Comparison of ENCODE assay signal across 10 cellular contexts in genomic region chr15:28098360-28098765, GRCh38. TPM values are rescaled to one million over a fixed set of nuclear protein-coding genes. Genes with fewer than 3 reads are reported as not detected.
DNase-seq lines count a peak whose midpoint lies in the region; ATAC-seq and TF ChIP-seq lines count a peak whose summit lies in the region.
"Had no signal": no experiment of that assay in that cellular context is flagged by ENCODE, and none has a peak within 500 bp of the region (broad histone marks: within the 10 kb centered on the region; RNA-seq: fewer than 3 reads in every experiment).

No MANE protein-coding gene starts in this region.

- H3K9me3 ChIP-seq in endodermal cell (ENCODE audit: control insufficient read depth, low read length), result no peaks in the 10 kb centered on the region
- no peaks in the 10 kb centered on the region for H3K9me3 ChIP-seq in gastrocnemius medialis
- H3K9me3 ChIP-seq: SK-N-SH had no signal

- H3K4me1 Mint-ChIP-seq in IgD-negative memory B cell (peaks cover 13 to 33% (median 30%) of the 10 kb centered on the region in 3 donors), endodermal cell (peaks cover 6% of the 10 kb centered on the region)

- no peaks in the 10 kb centered on the region for H3K4me1 ChIP-seq in endodermal cell (ENCODE audit: control insufficient read depth, insufficient read depth, low read length)
- H3K4me1 ChIP-seq in gastrocnemius medialis, result peaks cover 6 to 36% of the 10 kb centered on the region in 2 donors

- H3K27me3 ChIP-seq in endodermal cell (ENCODE audit: control insufficient read depth, insufficient read depth, low read length, poor library complexity, severe bottlenecking) (peaks cover 94% of the 10 kb centered on the region), gastrocnemius medialis (peaks cover 62 to 70% (median 67%) of the 10 kb centered on the region in 3 donors)

- peak overlapping the region; percentile 11 for H3K4me3 ChIP-seq in endodermal cell (ENCODE audit: low read length)
- H3K4me3 ChIP-seq in gastrocnemius medialis, result no peak overlapping the region

- H3K27ac ChIP-seq in endodermal cell (ENCODE audit: low read depth, low read length), result no peak overlapping the region
- H3K27ac ChIP-seq in gastrocnemius medialis, result no peak overlapping the region

- H3K27me3 Mint-ChIP-seq in IgD-negative memory B cell (peaks cover 62% of the 10 kb centered on the region), endodermal cell (ENCODE audit: insufficient read depth) (peaks cover 95% of the 10 kb centered on the region)

- TF ChIP-seq POLR2A in gastrocnemius medialis (IDR thresholded peaks at IDR 0.05), result no peak

- no peak overlapping the region for H3K9ac ChIP-seq in endodermal cell (ENCODE audit: extremely low read depth, low read length, poor library complexity, severe bottlenecking)
- H3K9ac ChIP-seq: SK-N-SH had no signal

- H3K27ac Mint-ChIP-seq in IgD-negative memory B cell, result peak overlapping the region in 2 of 3 donors; percentile 32 to 81
- H3K27ac Mint-ChIP-seq in endodermal cell, result no peak overlapping the region
- H3K27ac Mint-ChIP-seq: activated B cell treated with CpG ODN at 0.5 μM for 24 hours had no signal

- TF ChIP-seq CTCF in endodermal cell (conservative IDR thresholded peaks at IDR 0.05), result no peak
- TF ChIP-seq CTCF in gastrocnemius medialis (IDR thresholded peaks at IDR 0.05 in 4 of 5, conservative IDR thresholded peaks at IDR 0.05 in 1 of 5), result no peak

- H3K36me3 Mint-ChIP-seq in IgD-negative memory B cell (no peaks in the 10 kb centered on the region), endodermal cell (ENCODE audit: low read depth) (no peaks in the 10 kb centered on the region)

- 63 to 70% methylated on average over 8 to 11 of the region's 11 CpGs for WGBS in endodermal cell (ENCODE audit: insufficient coverage in 1 of 2, insufficient read length in 1 of 2), 2 experiments

- H3K9me3 Mint-ChIP-seq in IgD-negative memory B cell, result peaks cover 0 to 7% (median 0%) of the 10 kb centered on the region in 3 donors
- H3K9me3 Mint-ChIP-seq in endodermal cell, result no peaks in the 10 kb centered on the region
- H3K9me3 Mint-ChIP-seq: activated B cell treated with CpG ODN at 0.5 μM for 24 hours had no signal

- no peaks in the 10 kb centered on the region for H3K36me3 ChIP-seq in endodermal cell (ENCODE audit: control insufficient read depth, insufficient read depth, low read length)
- no peaks in the 10 kb centered on the region for H3K36me3 ChIP-seq in gastrocnemius medialis

- ATAC-seq in sciatic nerve (no peak), gastrocnemius medialis (no peak)

- H3K4me3 Mint-ChIP-seq in IgD-negative memory B cell (peak overlapping the region in 1 of 4 donors; percentile 70), endodermal cell (no peak overlapping the region)

- in situ Hi-C loops in gastrocnemius medialis (cut with MboI; ENCODE audit: low sequenced_read_pairs in 4 of 4), result no loop called here
- in situ Hi-C loops in G401 (cut with HindIII; ENCODE audit: low sequenced_read_pairs), result no loop called here

- intact Hi-C loops in sciatic nerve (cut with DNase I) (loop anchor here (10.0 kb wide), 1 partner anchor 1084 kb away; no protein-coding TSS in a partner anchor), gastrocnemius medialis (cut with DNase I; ENCODE audit: low total_unique reads) (no loop called here)

- DNase-seq in DMS 273 (lab: John Stamatoyannopoulos, UW; ENCODE audit: unreplicated experiment) (peak; percentile 65), endodermal cell (no peak), sciatic nerve (ENCODE audit: low spot score) (peak; percentile 23), gastrocnemius medialis (no peak), G401 (ENCODE audit: low spot score) (no peak)
- no peak for DNase-seq in central memory CD4-positive, alpha-beta T cell
- DNase-seq: effector CD4-positive, alpha-beta T cell had no signal

RNA-seq across cellular contexts. Expression of gene OCA2, which starts 0.8 kb away (rescaled TPM):
- not detected for polyA plus RNA-seq in IgD-negative memory B cell
- total RNA-seq in endodermal cell, result under 1 TPM; 0.29 to 0.84 TPM
- 1.1 TPM for polyA plus RNA-seq in endodermal cell (2013, experiment 1 of 2)
- 0.79 TPM for polyA plus RNA-seq in endodermal cell (2013, experiment 2 of 2)
- 0.98 TPM for total RNA-seq in sciatic nerve
- total RNA-seq in gastrocnemius medialis, result under 1 TPM in 3 of 4 donors, not detected in 1; 0.16 to 0.63 (median 0.41) TPM
- 4.1 TPM in 2 replicates for total RNA-seq in G401 (2014; rRNA removed; shearing (Covaris generic))
- total RNA-seq: activated B cell treated with CpG ODN at 0.5 μM for 24 hours had no signal

Comparison
In these comparisons a context has a peak if more than half of its experiments do, and no peak if none do; other contexts are left out.
1. DNase-seq: peak in DMS 273 (single experiment) and sciatic nerve (single experiment); none in endodermal cell (single experiment), central memory CD4-positive, alpha-beta T cell (single experiment), gastrocnemius medialis (0 of 2) and G401 (single experiment).